In genomic region chr10:123821136-123821535, GRCh38 we compare ENCODE assay signal across 26 cellular contexts.
"Had no signal": no experiment of that assay in that cellular context is flagged by ENCODE, and none has a peak within 500 bp of the region (broad histone marks: within the 10 kb centered on the region; RNA-seq: fewer than 3 reads in every experiment).

No MANE protein-coding gene starts in this region.

- H2AFZ ChIP-seq: neural progenitor cell, parathyroid adenoma had no signal

- H3K9me3 ChIP-seq: left lung, testis, upper lobe of left lung, uterus had no signal

- ATAC-seq: left lung; naive thymus-derived CD4-positive, alpha-beta T cell; sciatic nerve; stimulated activated effector memory CD8-positive, alpha-beta T cell treated with anti-CD3 and anti-CD28 coated beads, Interleukin-12 subunit alpha, Interleukin-12 subunit beta, amount 100 ng/mL, for 72 hours had no signal

- H3K4me1 ChIP-seq: left lung, neural progenitor cell, parathyroid adenoma, right atrium auricular region, testis, upper lobe of left lung, uterus had no signal

- H3K9ac ChIP-seq: neural progenitor cell, parathyroid adenoma had no signal

- H3K4me3 ChIP-seq: dorsolateral prefrontal cortex, left lung, neural progenitor cell, right atrium auricular region, smooth muscle cell, stomach, testis, tibial artery, upper lobe of left lung, uterus had no signal

- H3K36me3 ChIP-seq: left lung, neural progenitor cell, right atrium auricular region, stomach, upper lobe of left lung, uterus had no signal

- H3K4me2 ChIP-seq: neural progenitor cell, smooth muscle cell had no signal

- DNase-seq: cerebellar nuclear complex; cortex of kidney; dorsolateral prefrontal cortex; effector CD4-positive, alpha-beta T cell; hypothalamus; immature natural killer cell; islet precursor cell; left lung; mesenchymal stem cell; midbrain; naive thymus-derived CD4-positive, alpha-beta T cell; stimulated activated CD4-positive, alpha-beta T cell treated with anti-CD3 and anti-CD28 coated beads, Interleukin-2, amount 100 ng/mL, for 24 hours; stimulated activated CD4-positive, alpha-beta T cell treated with anti-CD3 and anti-CD28 coated beads, Interleukin-4, amount 100 ng/mL, for 24 hours; stimulated activated naive CD4-positive, alpha-beta T cell treated with Interleukin-2 at 50 U/mL for 16 hours; stomach; substantia nigra; testis; tibial artery; upper lobe of left lung; uterus had no signal

- H3K27ac ChIP-seq: dorsolateral prefrontal cortex, left lung, neural progenitor cell, parathyroid adenoma, right atrium auricular region, stomach, testis, tibial artery, upper lobe of left lung, uterus had no signal

- H3K27me3 ChIP-seq: left lung, neural progenitor cell, right atrium auricular region, stomach, testis, tibial artery, upper lobe of left lung, uterus had no signal

- H3K79me2 ChIP-seq: parathyroid adenoma had no signal
